In the genomic region with DNA sequence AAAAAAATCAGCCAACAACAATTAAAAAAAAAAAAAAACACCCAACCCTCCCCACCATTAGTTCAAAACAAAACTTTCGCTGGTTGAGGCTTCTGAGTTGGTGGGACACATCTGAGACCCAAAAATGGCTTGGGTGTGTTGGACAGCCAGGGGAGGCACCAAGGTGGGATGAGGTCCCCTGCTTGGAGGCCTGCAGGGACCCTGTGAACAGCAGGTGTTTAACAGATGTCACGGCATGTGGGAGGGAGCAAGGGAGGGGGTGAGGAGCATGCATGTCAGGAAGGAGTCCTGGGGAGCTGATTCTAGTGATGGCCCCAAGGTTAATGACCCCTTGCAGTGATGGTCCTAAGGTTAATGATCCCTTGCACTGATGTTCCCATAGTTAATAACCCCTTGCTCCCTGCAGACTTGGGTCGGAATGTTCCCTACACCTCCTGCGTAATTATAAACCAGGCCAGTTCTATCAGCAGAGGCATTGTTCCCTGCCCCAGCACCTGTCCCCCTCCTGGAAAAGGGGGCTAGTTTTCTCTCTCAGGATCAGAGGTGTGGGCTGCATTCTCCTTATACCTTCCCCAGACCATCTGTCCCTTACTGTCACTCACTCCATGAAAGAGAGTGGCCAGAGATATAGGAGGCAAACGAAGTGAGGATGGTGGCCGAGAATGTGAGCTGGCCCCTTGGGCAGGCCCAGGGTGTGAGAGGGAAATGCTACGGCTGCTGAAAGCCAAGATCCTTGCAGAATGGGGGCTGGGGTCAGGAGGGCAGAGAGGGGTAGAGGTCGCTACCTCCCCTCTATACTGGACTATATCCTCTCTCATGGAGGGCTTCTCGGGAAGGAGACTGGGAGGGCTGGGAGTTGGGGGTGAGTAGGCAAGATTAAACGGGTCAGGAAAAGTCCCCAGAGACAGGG, we compare ENCODE assay signal across 22 cellular contexts. TPM values are rescaled to one million over a fixed set of nuclear protein-coding genes. Genes with fewer than 3 reads are reported as not detected.
DNase-seq lines count a peak whose midpoint lies in the region; ATAC-seq lines count a peak whose summit lies in the region.
"Had no signal": no experiment of that assay in that cellular context is flagged by ENCODE, and none has a peak within 500 bp of the region (broad histone marks: within the 10 kb centered on the region; RNA-seq: fewer than 3 reads in every experiment).

No MANE protein-coding gene starts in this region.

- H3K4me1 Mint-ChIP-seq in activated naive CD8-positive, alpha-beta T cell treated with anti-CD3 and anti-CD28 coated beads for 36 hours, result peaks cover 49% of the 10 kb centered on the region
- H3K4me1 Mint-ChIP-seq in activated naive CD8-positive, alpha-beta T cell treated with anti-CD3 and anti-CD28 coated beads, Interleukin-2, amount 50 U/mL, for 24 hours, result peaks cover 63% of the 10 kb centered on the region
- H3K4me1 Mint-ChIP-seq in central memory CD8-positive, alpha-beta T cell, result peaks cover 30% of the 10 kb centered on the region
- peaks cover 51% of the 10 kb centered on the region for H3K4me1 Mint-ChIP-seq in stimulated activated effector memory CD8-positive, alpha-beta T cell treated with anti-CD3 and anti-CD28 coated beads, Interleukin-12 subunit alpha, Interleukin-12 subunit beta, amount 100 ng/mL, for 72 hours

- no peaks in the 10 kb centered on the region for H3K9me3 Mint-ChIP-seq in activated naive CD8-positive, alpha-beta T cell treated with anti-CD3 and anti-CD28 coated beads for 36 hours
- H3K9me3 Mint-ChIP-seq in activated naive CD8-positive, alpha-beta T cell treated with anti-CD3 and anti-CD28 coated beads, Interleukin-2, amount 50 U/mL, for 24 hours, result no peaks in the 10 kb centered on the region
- H3K9me3 Mint-ChIP-seq in central memory CD8-positive, alpha-beta T cell, result no peaks in the 10 kb centered on the region
- H3K9me3 Mint-ChIP-seq in stimulated activated effector memory CD8-positive, alpha-beta T cell treated with anti-CD3 and anti-CD28 coated beads, Interleukin-12 subunit alpha, Interleukin-12 subunit beta, amount 100 ng/mL, for 72 hours, result no peaks in the 10 kb centered on the region
- H3K9me3 Mint-ChIP-seq: immature natural killer cell had no signal

- peaks cover 4% of the 10 kb centered on the region for H3K27me3 Mint-ChIP-seq in activated naive CD8-positive, alpha-beta T cell treated with anti-CD3 and anti-CD28 coated beads for 36 hours
- peaks cover 3% of the 10 kb centered on the region for H3K27me3 Mint-ChIP-seq in activated naive CD8-positive, alpha-beta T cell treated with anti-CD3 and anti-CD28 coated beads, Interleukin-2, amount 50 U/mL, for 24 hours
- no peaks in the 10 kb centered on the region for H3K27me3 Mint-ChIP-seq in central memory CD8-positive, alpha-beta T cell

- peaks cover 15% of the 10 kb centered on the region for H3K36me3 Mint-ChIP-seq in activated naive CD8-positive, alpha-beta T cell treated with anti-CD3 and anti-CD28 coated beads for 36 hours
- H3K36me3 Mint-ChIP-seq in activated naive CD8-positive, alpha-beta T cell treated with anti-CD3 and anti-CD28 coated beads, Interleukin-2, amount 50 U/mL, for 24 hours (ENCODE audit: low read depth), result peaks cover 5% of the 10 kb centered on the region
- H3K36me3 Mint-ChIP-seq in central memory CD8-positive, alpha-beta T cell (ENCODE audit: insufficient read depth), result peaks cover 15% of the 10 kb centered on the region
- peaks cover 47% of the 10 kb centered on the region for H3K36me3 Mint-ChIP-seq in stimulated activated effector memory CD8-positive, alpha-beta T cell treated with anti-CD3 and anti-CD28 coated beads, Interleukin-12 subunit alpha, Interleukin-12 subunit beta, amount 100 ng/mL, for 72 hours

- DNase-seq in activated naive CD8-positive, alpha-beta T cell treated with anti-CD3 and anti-CD28 coated beads for 36 hours, result no peak
- DNase-seq in activated naive CD8-positive, alpha-beta T cell treated with anti-CD3 and anti-CD28 coated beads, Interleukin-2, amount 50 U/mL, for 24 hours, result no peak
- peak; percentile 36 for DNase-seq in NCI-H524 treated with DMSO at 0.1 percent for 48 hours (lab: John Stamatoyannopoulos, UW)
- DNase-seq in central memory CD8-positive, alpha-beta T cell (ENCODE audit: low spot score in 2 of 2), result no peak
- DNase-seq in stimulated activated effector memory CD8-positive, alpha-beta T cell treated with anti-CD3 and anti-CD28 coated beads, Interleukin-12 subunit alpha, Interleukin-12 subunit beta, amount 100 ng/mL, for 72 hours (ENCODE audit: low spot score in 2 of 2), result no peak
- no peak for DNase-seq in NCI-H128 (lab: John Stamatoyannopoulos, UW; ENCODE audit: unreplicated experiment)
- DNase-seq in activated gamma-delta T cell (lab: John Stamatoyannopoulos, UW), result no peak
- DNase-seq: activated CD8-positive, alpha-beta memory T cell treated with anti-CD3 and anti-CD28 coated beads for 24 hours; amniotic stem cell; caudate nucleus; foreskin fibroblast; HCEC 1CT; immature natural killer cell; NCI-H1105; occipital lobe; retina; stimulated activated CD4-positive, alpha-beta T cell treated with anti-CD3 and anti-CD28 coated beads, Interleukin-4, amount 100 ng/mL, for 4 hours; upper lobe of right lung had no signal

- ATAC-seq in activated naive CD8-positive, alpha-beta T cell treated with anti-CD3 and anti-CD28 coated beads, Interleukin-2, amount 50 U/mL, for 24 hours, result no peak
- ATAC-seq in central memory CD8-positive, alpha-beta T cell (replicated peaks; ENCODE audit: extremely low read depth, poor library complexity, severe bottlenecking), result no peak
- ATAC-seq in stimulated activated effector memory CD8-positive, alpha-beta T cell treated with anti-CD3 and anti-CD28 coated beads, Interleukin-12 subunit alpha, Interleukin-12 subunit beta, amount 100 ng/mL, for 72 hours, result no peak
- ATAC-seq: upper lobe of right lung had no signal

- H3K27ac Mint-ChIP-seq in activated naive CD8-positive, alpha-beta T cell treated with anti-CD3 and anti-CD28 coated beads for 36 hours, result peak overlapping the region; percentile 81
- no peak overlapping the region for H3K27ac Mint-ChIP-seq in activated naive CD8-positive, alpha-beta T cell treated with anti-CD3 and anti-CD28 coated beads, Interleukin-2, amount 50 U/mL, for 24 hours
- H3K27ac Mint-ChIP-seq in central memory CD8-positive, alpha-beta T cell (ENCODE audit: low read depth), result peak overlapping the region; percentile 61
- no peak overlapping the region for H3K27ac Mint-ChIP-seq in stimulated activated effector memory CD8-positive, alpha-beta T cell treated with anti-CD3 and anti-CD28 coated beads, Interleukin-12 subunit alpha, Interleukin-12 subunit beta, amount 100 ng/mL, for 72 hours

- no peak overlapping the region for H3K4me3 Mint-ChIP-seq in activated naive CD8-positive, alpha-beta T cell treated with anti-CD3 and anti-CD28 coated beads for 36 hours
- no peak overlapping the region for H3K4me3 Mint-ChIP-seq in activated naive CD8-positive, alpha-beta T cell treated with anti-CD3 and anti-CD28 coated beads, Interleukin-2, amount 50 U/mL, for 24 hours
- H3K4me3 Mint-ChIP-seq in central memory CD8-positive, alpha-beta T cell, result peak overlapping the region; percentile 53
- peak overlapping the region; percentile 80 for H3K4me3 Mint-ChIP-seq in stimulated activated effector memory CD8-positive, alpha-beta T cell treated with anti-CD3 and anti-CD28 coated beads, Interleukin-12 subunit alpha, Interleukin-12 subunit beta, amount 100 ng/mL, for 72 hours

RNA-seq across cellular contexts. Expression of a gene that starts 2.3 kb away (rescaled TPM):
- total RNA-seq in activated naive CD8-positive, alpha-beta T cell treated with anti-CD3 and anti-CD28 coated beads for 36 hours, result 10 to 100 TPM; 11.2 to 11.9 TPM
- total RNA-seq: epithelial cell of proximal tubule had no signal

RNA-seq across cellular contexts. Expression of a gene that starts 2.8 kb away (rescaled TPM):
- 1 to 10 TPM; 2.1 to 2.5 TPM for total RNA-seq in activated naive CD8-positive, alpha-beta T cell treated with anti-CD3 and anti-CD28 coated beads for 36 hours

RNA-seq across cellular contexts. Expression of a gene that starts 31.5 kb away (rescaled TPM):
- 10 to 100 TPM; 18.3 to 18.9 TPM for total RNA-seq in activated naive CD8-positive, alpha-beta T cell treated with anti-CD3 and anti-CD28 coated beads for 36 hours

RNA-seq across cellular contexts. Expression of a gene that starts 33.7 kb away (rescaled TPM):
- total RNA-seq in activated naive CD8-positive, alpha-beta T cell treated with anti-CD3 and anti-CD28 coated beads for 36 hours, result under 1 TPM; 0.72 to 0.85 TPM
- total RNA-seq: occipital lobe, OCI-LY7 had no signal

RNA-seq across cellular contexts. Expression of a gene that starts 36.7 kb away (rescaled TPM):
- total RNA-seq in activated naive CD8-positive, alpha-beta T cell treated with anti-CD3 and anti-CD28 coated beads for 36 hours, result not detected
- total RNA-seq: epithelial cell of proximal tubule, lower leg skin, mucosa of gallbladder, occipital lobe, OCI-LY7, upper lobe of right lung had no signal

Comparison
In these comparisons a context has a peak if more than half of its experiments do, and no peak if none do; other contexts are left out.
1. H3K27ac Mint-ChIP-seq: peak in activated naive CD8-positive, alpha-beta T cell treated with anti-CD3 and anti-CD28 coated beads for 36 hours (single experiment) and central memory CD8-positive, alpha-beta T cell (single experiment); none in activated naive CD8-positive, alpha-beta T cell treated with anti-CD3 and anti-CD28 coated beads, Interleukin-2, amount 50 U/mL, for 24 hours (single experiment) and stimulated activated effector memory CD8-positive, alpha-beta T cell treated with anti-CD3 and anti-CD28 coated beads, Interleukin-12 subunit alpha, Interleukin-12 subunit beta, amount 100 ng/mL, for 72 hours (single experiment).
2. H3K4me3 Mint-ChIP-seq: peak in central memory CD8-positive, alpha-beta T cell (single experiment) and stimulated activated effector memory CD8-positive, alpha-beta T cell treated with anti-CD3 and anti-CD28 coated beads, Interleukin-12 subunit alpha, Interleukin-12 subunit beta, amount 100 ng/mL, for 72 hours (single experiment); none in activated naive CD8-positive, alpha-beta T cell treated with anti-CD3 and anti-CD28 coated beads for 36 hours (single experiment) and activated naive CD8-positive, alpha-beta T cell treated with anti-CD3 and anti-CD28 coated beads, Interleukin-2, amount 50 U/mL, for 24 hours (single experiment).